In the genomic region with DNA sequence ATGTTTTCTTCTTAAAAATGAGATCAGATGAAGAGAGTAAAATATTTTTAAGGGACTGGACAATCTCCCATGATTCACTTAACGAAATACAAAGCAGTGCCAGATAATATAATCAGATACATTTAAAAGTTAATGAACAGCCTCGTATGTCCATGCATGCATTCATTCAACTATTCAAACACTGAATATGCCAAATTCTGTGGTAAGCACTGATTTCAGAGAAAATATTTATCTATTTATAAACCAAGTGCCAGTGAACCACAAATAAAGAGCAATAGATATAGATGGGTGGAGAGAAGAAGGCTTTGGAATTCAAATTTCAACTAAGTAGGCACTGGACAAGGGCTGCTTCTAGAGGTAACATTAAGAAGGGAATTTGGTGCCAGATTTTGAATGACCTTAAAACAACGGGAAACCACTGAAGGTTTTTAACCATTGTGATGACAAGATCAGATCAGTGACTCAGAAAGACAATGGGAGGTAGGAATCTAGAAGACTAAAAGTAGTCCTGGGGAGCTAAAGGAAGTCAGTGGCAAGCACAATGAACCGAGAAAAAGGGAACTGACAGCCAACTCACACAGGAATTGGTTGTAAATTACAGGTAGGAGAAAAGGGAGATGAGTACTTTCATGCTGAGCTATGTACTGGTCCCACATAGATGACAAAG, we compare ENCODE assay signal across 11 cellular contexts. TPM values are rescaled to one million over a fixed set of nuclear protein-coding genes. Genes with fewer than 3 reads are reported as not detected.
DNase-seq lines count a peak whose midpoint lies in the region; ATAC-seq, FAIRE-seq and TF ChIP-seq lines count a peak whose summit lies in the region.
"Had no signal": no experiment of that assay in that cellular context is flagged by ENCODE, and none has a peak within 500 bp of the region (broad histone marks: within the 10 kb centered on the region; RNA-seq: fewer than 3 reads in every experiment).

No MANE protein-coding gene starts in this region.

- no peak overlapping the region for H3K4me3 ChIP-seq in right lobe of liver
- H3K4me3 ChIP-seq in HepG2 (replicated peaks in 1 of 3; ENCODE audit: insufficient read depth in 1 of 3, low read depth in 2 of 3, low read length in 3 of 3): no peak overlapping the region
- H3K4me3 ChIP-seq in endothelial cell of umbilical vein (replicated peaks in 1 of 3; ENCODE audit: insufficient read depth in 1 of 3, low read depth in 1 of 3, low read length in 3 of 3): no peak overlapping the region
- H3K4me3 ChIP-seq in kidney (ENCODE audit: low read length in 2 of 2): no peak overlapping the region
- H3K4me3 ChIP-seq: body of pancreas had no signal

- intact Hi-C loops in right lobe of liver (cut with DNase I) (no loop called here), HepG2 (cut with micrococcal nuclease; ENCODE audit: unreplicated experiment) (no loop called here), endothelial cell of umbilical vein (cut with micrococcal nuclease) (no loop called here), kidney (cut with DNase I) (no loop called here)

- POLR2A ChIA-PET in HepG2 (lab: Yijun Ruan, JAX) (no interaction called here), endothelial cell of umbilical vein (lab: Charles Lee) (interaction anchor here (0.9 kb wide), 1 partner anchor 18 kb away, joined by 3 read pairs; no protein-coding TSS in a partner anchor)

- H4K20me1 ChIP-seq in HepG2 (ENCODE audit: insufficient read depth, low read length): no peaks in the 10 kb centered on the region
- H4K20me1 ChIP-seq in endothelial cell of umbilical vein (replicated peaks; ENCODE audit: control insufficient read depth, extremely low read depth, insufficient read depth, low read length): no peaks in the 10 kb centered on the region

- 23% methylated on average over 4 of the region's 4 CpGs for WGBS in right lobe of liver (ENCODE audit: insufficient coverage, low coverage, low lambda C conversion rate, missing lambda C conversion rate)
- WGBS in HepG2 (ENCODE audit: low lambda C conversion rate): 91% methylated on average over 4 of the region's 4 CpGs

- H3K9me3 ChIP-seq in right lobe of liver (no peaks in the 10 kb centered on the region), HepG2 (ENCODE audit: low read length) (no peaks in the 10 kb centered on the region), endothelial cell of umbilical vein (replicated peaks; ENCODE audit: control insufficient read depth, insufficient read depth, low read length) (no peaks in the 10 kb centered on the region), kidney (ENCODE audit: control insufficient read depth in 1 of 2, low read length in 2 of 2) (no peaks in the 10 kb centered on the region)
- H3K9me3 ChIP-seq: body of pancreas had no signal

- no peaks in the 10 kb centered on the region for H3K36me3 ChIP-seq in right lobe of liver
- H3K36me3 ChIP-seq in HepG2 (replicated peaks in 1 of 2; ENCODE audit: control insufficient read depth in 1 of 2, insufficient read depth in 2 of 2, low read length in 2 of 2): peaks cover 2 to 25% of the 10 kb centered on the region in 2 experiments; a peak in 2 of 5 replicates
- no peaks in the 10 kb centered on the region for H3K36me3 ChIP-seq in endothelial cell of umbilical vein (ENCODE audit: control insufficient read depth in 2 of 2, extremely low read depth in 1 of 2, insufficient read depth in 2 of 2, low read length in 2 of 2)
- no peaks in the 10 kb centered on the region for H3K36me3 ChIP-seq in kidney (ENCODE audit: control insufficient read depth in 1 of 2, insufficient read depth in 2 of 2, low read length in 2 of 2)

- dilution Hi-C loops in endothelial cell of umbilical vein (cut with MboI; ENCODE audit: extremely low pct_ligation_motif_present, low sequenced_read_pairs): no loop called here

- H3K9ac ChIP-seq in HepG2 (ENCODE audit: insufficient read depth, low read depth, low read length): no peak overlapping the region
- H3K9ac ChIP-seq in endothelial cell of umbilical vein (replicated peaks; ENCODE audit: extremely low read depth, insufficient read depth, low read length): no peak overlapping the region
- H3K9ac ChIP-seq in kidney (ENCODE audit: low read length in 2 of 2): no peak overlapping the region

- no peak overlapping the region for H2AFZ ChIP-seq in HepG2 (ENCODE audit: low read length)
- no peak overlapping the region for H2AFZ ChIP-seq in endothelial cell of umbilical vein (ENCODE audit: low read depth, low read length)

- TF ChIP-seq CTCF in right lobe of liver (IDR thresholded peaks at IDR 0.05) (no peak), HepG2 (CRISPR knock-in tag; IDR thresholded peaks at IDR 0.05) (no peak), endothelial cell of umbilical vein (IDR thresholded peaks at IDR 0.05; ENCODE audit: extremely low read depth in 1 of 2, insufficient read depth in 1 of 2, low read depth in 1 of 2, low read length in 2 of 2) (no peak), kidney (IDR thresholded peaks at IDR 0.05; ENCODE audit: borderline replicate concordance, extremely low read depth, insufficient read depth) (no peak)

- DNase-seq in right lobe of liver: no peak
- no peak for DNase-seq in HepG2 (ENCODE audit: low spot score)
- peak; percentile 50 for DNase-seq in NCI-H69 (lab: John Stamatoyannopoulos, UW)
- DNase-seq in endothelial cell of umbilical vein (ENCODE audit: low read depth, low spot score): peak; percentile 31
- DNase-seq in NCI-H187 treated with DMSO at 0.1 percent for 48 hours (lab: John Stamatoyannopoulos, UW): no peak
- DNase-seq in kidney: no peak
- DNase-seq in OCI-M2 (lab: John Stamatoyannopoulos, UW; ENCODE audit: unreplicated experiment): no peak
- DNase-seq: activated CD8-positive, alpha-beta memory T cell treated with anti-CD3 and anti-CD28 coated beads for 24 hours; body of pancreas; naive B cell had no signal

- peaks cover 0 to 19% (median 7%) of the 10 kb centered on the region in 4 donors for H3K4me1 ChIP-seq in right lobe of liver
- H3K4me1 ChIP-seq in HepG2 (ENCODE audit: insufficient read depth, low read length): no peaks in the 10 kb centered on the region
- H3K4me1 ChIP-seq in endothelial cell of umbilical vein (ENCODE audit: control insufficient read depth, extremely low read depth, insufficient read depth, low read length): peaks cover 11% of the 10 kb centered on the region
- H3K4me1 ChIP-seq in kidney (ENCODE audit: control insufficient read depth in 1 of 2, insufficient read depth in 1 of 2, low read depth in 1 of 2, low read length in 2 of 2): no peaks in the 10 kb centered on the region
- H3K4me1 ChIP-seq: body of pancreas had no signal

- BruUV-seq in HepG2 (replicated peaks; lab: Mats Ljungman, UMichigan) (no TSS peak), endothelial cell of umbilical vein (replicated peaks; lab: Mats Ljungman, UMichigan) (no TSS peak)

- H3K9me1 ChIP-seq in endothelial cell of umbilical vein (replicated peaks; ENCODE audit: control insufficient read depth, extremely low read depth, insufficient read depth, low read length): no peaks in the 10 kb centered on the region

- no peak overlapping the region for H3K27ac ChIP-seq in right lobe of liver
- no peak overlapping the region for H3K27ac ChIP-seq in HepG2 (ENCODE audit: extremely low read length, insufficient read depth, low read length)
- H3K27ac ChIP-seq in endothelial cell of umbilical vein (ENCODE audit: insufficient read depth, low read depth, low read length): no peak overlapping the region
- H3K27ac ChIP-seq in kidney (ENCODE audit: low read depth in 2 of 2, low read length in 2 of 2): no peak overlapping the region
- H3K27ac ChIP-seq: body of pancreas had no signal

- FAIRE-seq in HepG2 (lab: Jason Lieb, UNC): no peak
- FAIRE-seq in endothelial cell of umbilical vein (lab: Jason Lieb, UNC): peak; percentile 63
- FAIRE-seq in kidney (lab: Jason Lieb, UNC): no peak

- no peak for TF ChIP-seq RAD21 in HepG2 (CRISPR knock-in tag; IDR thresholded peaks at IDR 0.05)

- H3K79me2 ChIP-seq in HepG2 (ENCODE audit: insufficient read depth, low read length): peaks cover 10% of the 10 kb centered on the region
- no peaks in the 10 kb centered on the region for H3K79me2 ChIP-seq in endothelial cell of umbilical vein (ENCODE audit: control insufficient read depth, insufficient read depth, low read length)

- TF ChIP-seq POLR2A in right lobe of liver (IDR thresholded peaks at IDR 0.05) (no peak), HepG2 (IDR thresholded peaks at IDR 0.05; ENCODE audit: insufficient read depth in 1 of 2, low read depth in 2 of 2, low read length in 2 of 2) (no peak), endothelial cell of umbilical vein (IDR thresholded peaks at IDR 0.05; ENCODE audit: low read depth, low read length) (no peak)

- peak in 3 of 4 donors; percentile 21 to 52 (median 50) for ATAC-seq in right lobe of liver
- no peak for ATAC-seq in HepG2
- no peak for ATAC-seq in GM19452 (IDR thresholded peaks at IDR 0.05; ENCODE audit: unreplicated experiment)
- ATAC-seq: body of pancreas had no signal

- in situ Hi-C loops in HepG2 (cut with HindIII; ENCODE audit: extremely low pct_ligation_motif_present, low pct_unique_long_range_greater_than_20kb): loop anchor here (25.0 kb wide), 1 partner anchor 747 kb away; the partner anchor contains the start of gene SEC24B

- H3K27me3 ChIP-seq in right lobe of liver (no peaks in the 10 kb centered on the region), HepG2 (ENCODE audit: control insufficient read depth in 1 of 2, insufficient read depth in 2 of 2, low read length in 2 of 2) (no peaks in the 10 kb centered on the region), endothelial cell of umbilical vein (ENCODE audit: control insufficient read depth in 2 of 2, insufficient read depth in 2 of 2, low read length in 2 of 2) (no peaks in the 10 kb centered on the region)
- H3K27me3 ChIP-seq: body of pancreas had no signal

- CTCF ChIA-PET in HepG2 (lab: Yijun Ruan, JAX; ENCODE audit: low intra/inter-chr PET ratio, low total read pairs): no interaction called here
- CTCF ChIA-PET in endothelial cell of umbilical vein (lab: Charles Lee): interaction anchor here (0.9 to 2.1 kb wide), 6 partner anchors 10 to 136 kb away, joined by 3 to 8 read pairs (median 3); partner anchors contain the start of gene ELOVL6

- TF ChIP-seq EP300 in HepG2 (IDR thresholded peaks at IDR 0.05; ENCODE audit: low read depth in 2 of 2, low read length in 2 of 2) (no peak), HepG2 (CRISPR knock-in tag; IDR thresholded peaks at IDR 0.05; ENCODE audit: borderline replicate concordance) (no peak)

- H3K4me2 ChIP-seq in HepG2 (ENCODE audit: low read depth, low read length) (no peak overlapping the region), endothelial cell of umbilical vein (ENCODE audit: insufficient read depth, low read length) (peak overlapping the region; percentile 3)

RNA-seq across cellular contexts. Expression of gene ELOVL6, which starts 14.2 kb away (rescaled TPM):
- 10 to 100 TPM; 21.5 to 94.8 (median 31.2) TPM for total RNA-seq in right lobe of liver
- 14.1 and 19.6 TPM in 2 replicates for total RNA-seq in HepG2 (2016; rRNA removed; fragmentation: Illumina TruSeq; extraction: Trizol)
- 0.71 and 3.1 TPM in 2 replicates for total RNA-seq in HepG2 (2016; cell fraction: cytosol; rRNA removed; fragmentation: Illumina TruSeq; extraction: Trizol; ENCODE audit: low read depth)
- 15.5 and 16.4 TPM in 2 replicates for total RNA-seq in HepG2 (2016; cell fraction: insoluble cytoplasmic fraction; rRNA removed; fragmentation: Illumina TruSeq; extraction: Trizol)
- 8.2 and 9.0 TPM in 2 replicates for total RNA-seq in HepG2 (2016; cell fraction: membrane; rRNA removed; fragmentation: Illumina TruSeq; extraction: Trizol)
- 18.1 and 18.9 TPM in 2 replicates for total RNA-seq in HepG2 (2016; cell fraction: nucleus; rRNA removed; fragmentation: Illumina TruSeq; extraction: Trizol)
- 23.2 and 35.7 TPM in 2 replicates for polyA plus RNA-seq in HepG2 (2011; rRNA removed)
- 10.7 and 22.7 TPM in 2 replicates for polyA plus RNA-seq in HepG2 (2011; cell fraction: cytosol; rRNA removed)
- polyA plus RNA-seq in HepG2 (2011; cell fraction: nucleus; rRNA removed): 10.2 and 14.1 TPM in 2 replicates
- polyA plus RNA-seq in HepG2 (2012): 39.6 and 48.4 TPM in 2 replicates
- 3.2 and 4.5 TPM in 2 replicates for polyA plus RNA-seq in HepG2 (2016; cell fraction: cytosol; fragmentation: Illumina TruSeq; extraction: Trizol; ENCODE audit: low read depth)
- polyA plus RNA-seq in HepG2 (2016; cell fraction: insoluble cytoplasmic fraction; fragmentation: Illumina TruSeq; extraction: Trizol; ENCODE audit: low read depth): 21.8 and 24.4 TPM in 2 replicates
- polyA plus RNA-seq in HepG2 (2016; cell fraction: membrane; fragmentation: Illumina TruSeq; extraction: Trizol; ENCODE audit: low read depth): 7.5 and 9.5 TPM in 2 replicates
- polyA plus RNA-seq in HepG2 (2016; cell fraction: nucleus; fragmentation: Illumina TruSeq; extraction: Trizol; ENCODE audit: insufficient read depth, low read depth): 32.3 and 35.2 TPM in 2 replicates
- 11.9 and 32.9 TPM in 2 replicates for polyA minus RNA-seq in HepG2 (2011; rRNA and poly(A)+ RNA removed; ENCODE audit: low replicate concordance)
- 13.3 and 29.7 TPM in 2 replicates for polyA minus RNA-seq in HepG2 (2011; cell fraction: cytosol; rRNA and poly(A)+ RNA removed)
- polyA minus RNA-seq in HepG2 (2011; cell fraction: nucleus; rRNA and poly(A)+ RNA removed): 21.6 and 31.1 TPM in 2 replicates
- 21.7 and 26.1 TPM in 2 replicates for total RNA-seq in endothelial cell of umbilical vein
- 6.4 and 6.8 TPM in 2 replicates for polyA plus RNA-seq in endothelial cell of umbilical vein
- 10.3 and 11.2 TPM in 2 replicates for polyA plus RNA-seq in endothelial cell of umbilical vein (2011; cell fraction: cytosol; rRNA removed)
- 7.0 and 8.0 TPM in 2 replicates for polyA plus RNA-seq in endothelial cell of umbilical vein (2011; cell fraction: nucleus; rRNA removed)
- polyA plus RNA-seq in endothelial cell of umbilical vein (2012): 7.6 and 12.7 TPM in 2 replicates
- 18.1 and 24.8 TPM in 2 replicates for polyA minus RNA-seq in endothelial cell of umbilical vein
- 3.1 TPM for polyA minus RNA-seq in endothelial cell of umbilical vein (2011; cell fraction: cytosol; rRNA and poly(A)+ RNA removed)
- polyA minus RNA-seq in endothelial cell of umbilical vein (2011; cell fraction: nucleus; rRNA and poly(A)+ RNA removed): 6.4 and 12.0 TPM in 2 replicates
- total RNA-seq in kidney: 10.7 TPM
- 21.5 TPM for polyA plus RNA-seq in kidney (ENCODE audit: insufficient read depth, low read depth, low replicate concordance)

Comparison
In these comparisons a context has a peak if more than half of its experiments do, and no peak if none do; other contexts are left out.
1. ATAC-seq: peak in right lobe of liver (3 of 4); none in HepG2 (single experiment) and GM19452 (single experiment).
2. DNase-seq: peak in NCI-H69 (single experiment) and endothelial cell of umbilical vein (single experiment); none in right lobe of liver (0 of 3), HepG2 (single experiment), NCI-H187 treated with DMSO at 0.1 percent for 48 hours (single experiment), kidney (single experiment) and OCI-M2 (single experiment).